Comparison of ENCODE assay signal across 25 cellular contexts in genomic region chr2:102014041-102014345, GRCh38. TPM values are rescaled to one million over a fixed set of nuclear protein-coding genes. Genes with fewer than 3 reads are reported as not detected.
"Had no signal": no experiment of that assay in that cellular context is flagged by ENCODE, and none has a peak within 500 bp of the region (broad histone marks: within the 10 kb centered on the region; RNA-seq: fewer than 3 reads in every experiment).

No MANE protein-coding gene starts in this region.

- H3K36me3 ChIP-seq: cardiac muscle cell, gastroesophageal sphincter, heart left ventricle, sigmoid colon, stomach, suprapubic skin, tibial nerve had no signal

- H3K36me3 Mint-ChIP-seq: WTC11 had no signal

- H3K4me3 ChIP-seq: cardiac muscle cell, gastroesophageal sphincter, heart left ventricle, sigmoid colon, smooth muscle cell, stomach, suprapubic skin, tibial nerve had no signal

- H3K27me3 ChIP-seq: cardiac muscle cell, gastroesophageal sphincter, heart left ventricle, sigmoid colon, stomach, suprapubic skin, tibial nerve had no signal

- H3K4me1 Mint-ChIP-seq: WTC11 had no signal

- H3K27ac Mint-ChIP-seq: natural killer cell treated with Interleukin-12 subunit alpha and Interleukin-12 subunit beta and Interleukin-15 and Interleukin-18, amount 100 ng/mL, for 72 hours; progenitor cell of endocrine pancreas; T-helper 1 cell treated with Interleukin-12 subunit alpha and Interleukin-12 subunit beta and Interleukin-4 antibody, amounts not matched to agents 30 μg/mL and 1 μg/mL, for 36 hours; WTC11 had no signal

- H3K4me1 ChIP-seq: gastroesophageal sphincter, sigmoid colon, stomach, tibial nerve had no signal

- H3K27ac ChIP-seq: cardiac muscle cell, epithelial cell of prostate, gastroesophageal sphincter, heart left ventricle, sigmoid colon, stomach, suprapubic skin, tibial nerve had no signal

- H3K4me2 ChIP-seq: smooth muscle cell had no signal

- FAIRE-seq: islet of Langerhans, urothelium cell line had no signal

- DNase-seq: activated CD4-positive, alpha-beta T cell treated with anti-CD3 and anti-CD28 coated beads, Interleukin-2, amount 50 U/mL, for 1 hour; activated effector memory CD4-positive, alpha-beta T cell treated with Interleukin-2 at 50 U/mL for 16 hours; cortex of kidney; heart left ventricle; left ventricle myocardium superior; midbrain; retina; sigmoid colon; stimulated activated CD4-positive, alpha-beta T cell treated with anti-CD3 and anti-CD28 coated beads, Interleukin-2, amount 100 ng/mL, for 48 hours; stomach; T1000 had no signal

- H3K9me3 Mint-ChIP-seq: natural killer cell treated with Interleukin-12 subunit alpha and Interleukin-12 subunit beta and Interleukin-15 and Interleukin-18, amount 100 ng/mL, for 72 hours had no signal

- H3K9me3 ChIP-seq: gastroesophageal sphincter, heart left ventricle, sigmoid colon, stomach, suprapubic skin, tibial nerve had no signal

- H3K4me3 Mint-ChIP-seq: natural killer cell treated with Interleukin-12 subunit alpha and Interleukin-12 subunit beta and Interleukin-15 and Interleukin-18, amount 100 ng/mL, for 72 hours; T-helper 1 cell treated with Interleukin-12 subunit alpha and Interleukin-12 subunit beta and Interleukin-4 antibody, amounts not matched to agents 30 μg/mL and 1 μg/mL, for 36 hours; WTC11 had no signal

- ATAC-seq: gastroesophageal sphincter, heart left ventricle, left ventricle myocardium superior, WTC11 had no signal

RNA-seq across cellular contexts. Expression of gene IL1R2, which starts 22.2 kb away (rescaled TPM):
- total RNA-seq: cardiac muscle cell; cerebellum; natural killer cell treated with Interleukin-12 subunit alpha and Interleukin-12 subunit beta and Interleukin-15 and Interleukin-18, amount 100 ng/mL, for 72 hours; osteocyte; progenitor cell of endocrine pancreas had no signal
- polyA plus RNA-seq: cardiac muscle cell had no signal
